In genomic region chr6:137370871-137371633, GRCh38 we compare ENCODE assay signal across 11 cellular contexts.
A peak's percentile ranks its signal among the peaks of the same experiment; 100 is the strongest.
DNase-seq lines count a peak whose midpoint lies in the region; ATAC-seq, FAIRE-seq and TF ChIP-seq lines count a peak whose summit lies in the region.
"Had no signal": no experiment of that assay in that cellular context is flagged by ENCODE, and none has a peak within 500 bp of the region (broad histone marks: within the 10 kb centered on the region; RNA-seq: fewer than 3 reads in every experiment).

No MANE protein-coding gene starts in this region.

- no peak for FAIRE-seq in bronchial epithelial cell (lab: Jason Lieb, UNC)

- peak overlapping the region in 7 of 11 experiments; percentile 1 to 67 (median 38); a peak in 12 of 22 replicates for H3K27ac ChIP-seq in BLaER1 treated with 17β-estradiol and CSF1 and Interleukin-3, amounts not matched to agents 10 nM and 100 nM
- no peak overlapping the region for H3K27ac ChIP-seq in WERI-Rb-1
- H3K27ac ChIP-seq: lower lobe of right lung, uterus had no signal

- no peaks in the 10 kb centered on the region; a peak in 1 of 22 replicates for H3K36me3 ChIP-seq in BLaER1 treated with 17β-estradiol and CSF1 and Interleukin-3, amounts not matched to agents 10 nM and 100 nM
- H3K36me3 ChIP-seq in bronchial epithelial cell (ENCODE audit: control insufficient read depth, insufficient read depth, low read length), result no peaks in the 10 kb centered on the region
- H3K36me3 ChIP-seq in WERI-Rb-1, result no peaks in the 10 kb centered on the region
- H3K36me3 ChIP-seq: lower lobe of right lung, uterus had no signal

- H3K9me3 ChIP-seq in BLaER1 treated with 17β-estradiol and CSF1 and Interleukin-3, amounts not matched to agents 10 nM and 100 nM (replicated peaks in 1 of 11), result peaks cover 0 to 4% (median under 1%) of the 10 kb centered on the region in 11 experiments; a peak in 8 of 22 replicates
- no peaks in the 10 kb centered on the region for H3K9me3 ChIP-seq in WERI-Rb-1 (ENCODE audit: severe bottlenecking)
- H3K9me3 ChIP-seq: lower lobe of right lung, uterus had no signal

- no peak overlapping the region for H3K4me3 ChIP-seq in BLaER1 treated with 17β-estradiol and CSF1 and Interleukin-3, amounts not matched to agents 10 nM and 100 nM
- H3K4me3 ChIP-seq in bronchial epithelial cell (ENCODE audit: low read depth, low read length) (no peak overlapping the region), WERI-Rb-1 (ENCODE audit: low read depth, low read length) (no peak overlapping the region)
- H3K4me3 ChIP-seq: lower lobe of right lung, uterus had no signal

- H3K4me2 ChIP-seq in BLaER1 treated with 17β-estradiol and CSF1 and Interleukin-3, amounts not matched to agents 10 nM and 100 nM, result peak overlapping the region in 9 of 11 experiments; percentile 6 to 57 (median 37); a peak in 15 of 22 replicates

- peaks cover 0 to 20% (median 14%) of the 10 kb centered on the region in 10 experiments; a peak in 15 of 20 replicates for H3K4me1 ChIP-seq in BLaER1 treated with 17β-estradiol and CSF1 and Interleukin-3, amounts not matched to agents 10 nM and 100 nM
- H3K4me1 ChIP-seq: lower lobe of right lung, uterus had no signal

- H4K20me1 ChIP-seq in BLaER1 treated with 17β-estradiol and CSF1 and Interleukin-3, amounts not matched to agents 10 nM and 100 nM, result no peaks in the 10 kb centered on the region

- no peaks in the 10 kb centered on the region for H3K27me3 ChIP-seq in BLaER1 treated with 17β-estradiol and CSF1 and Interleukin-3, amounts not matched to agents 10 nM and 100 nM
- H3K27me3 ChIP-seq in bronchial epithelial cell (ENCODE audit: control insufficient read depth, insufficient read depth, low read length), result peaks cover 5% of the 10 kb centered on the region
- no peaks in the 10 kb centered on the region for H3K27me3 ChIP-seq in WERI-Rb-1 (ENCODE audit: insufficient read depth, low read depth, severe bottlenecking)
- H3K27me3 ChIP-seq: uterus had no signal

- ATAC-seq in GM19035 (IDR thresholded peaks at IDR 0.05; ENCODE audit: unreplicated experiment) (peak; percentile 76), HG03280 (IDR thresholded peaks at IDR 0.05; ENCODE audit: unreplicated experiment) (peak; percentile 63), GM21737 (IDR thresholded peaks at IDR 0.05; ENCODE audit: unreplicated experiment) (no peak)
- ATAC-seq: lower lobe of right lung had no signal

- 0 out of 22 replicates have a peak overlapping the region, but pooled peaks of 1 of the 11 experiments have one; percentile 25 for H3K9ac ChIP-seq in BLaER1 treated with 17β-estradiol and CSF1 and Interleukin-3, amounts not matched to agents 10 nM and 100 nM

- peak; percentile 6 for TF ChIP-seq CTCF in bronchial epithelial cell (IDR thresholded peaks at IDR 0.05; ENCODE audit: insufficient read depth, low read length, severe bottlenecking)
- TF ChIP-seq CTCF in WERI-Rb-1 (IDR thresholded peaks at IDR 0.05; ENCODE audit: low read depth, low read length), result no peak

- DNase-seq in bronchial epithelial cell (ENCODE audit: low read depth) (no peak), cerebellar nuclear complex (lab: John Stamatoyannopoulos, UW) (no peak), WERI-Rb-1 (no peak)
- no peak for DNase-seq in activated CD8-positive, alpha-beta memory T cell treated with anti-CD3 and anti-CD28 coated beads for 24 hours
- DNase-seq: lower lobe of right lung; stimulated activated CD4-positive, alpha-beta T cell treated with anti-CD3 and anti-CD28 coated beads, Interleukin-15, amount 100 ng/mL, for 24 hours; uterus had no signal
